Comparison of ENCODE assay signal across 8 cellular contexts in genomic region chr20:49482621-49483017, GRCh38. TPM values are rescaled to one million over a fixed set of nuclear protein-coding genes. Genes with fewer than 3 reads are reported as not detected.
DNase-seq lines count a peak whose midpoint lies in the region; ATAC-seq, FAIRE-seq and TF ChIP-seq lines count a peak whose summit lies in the region.

KCNB1 (minus strand) TSS chr20:49482668; CDS start chr20:49482480, 188 bp downstream.

- FAIRE-seq in kidney (lab: Jason Lieb, UNC): no peak

- intact Hi-C loops in kidney (cut with DNase I): no loop called here

- H3K4me1 ChIP-seq in kidney (ENCODE audit: control insufficient read depth in 1 of 2, insufficient read depth in 1 of 2, low read depth in 1 of 2, low read length in 2 of 2): peaks cover 0 to 3% of the 10 kb centered on the region in 2 donors

- TF ChIP-seq CTCF in VCaP (conservative IDR thresholded peaks at IDR 0.05) (no peak), kidney (IDR thresholded peaks at IDR 0.05; ENCODE audit: borderline replicate concordance, extremely low read depth, insufficient read depth) (no peak)

- peak within 1 kb of the TSS; percentile 80; the same call in 1 of the 2 replicates for H3K27ac ChIP-seq in VCaP
- H3K27ac ChIP-seq in caudate nucleus (ENCODE audit: low read depth, low read length): peak within 1 kb of the TSS; percentile 26
- no peak within 1 kb of the TSS for H3K27ac ChIP-seq in kidney (ENCODE audit: low read depth in 2 of 2, low read length in 2 of 2)

- H3K9me3 ChIP-seq in kidney (ENCODE audit: control insufficient read depth in 1 of 2, low read length in 2 of 2): no peaks in the 10 kb centered on the region

- no peak within 1 kb of the TSS for H3K9ac ChIP-seq in kidney (ENCODE audit: low read length in 2 of 2)

- peak; percentile 21 for DNase-seq in H4 (ENCODE audit: low spot score)
- DNase-seq in caudate nucleus (lab: John Stamatoyannopoulos, UW): peak in 11 of 61 donors; percentile 1 to 29 (median 18)
- peak; percentile 85 for DNase-seq in kidney
- DNase-seq in stimulated activated CD4-positive, alpha-beta T cell treated with anti-CD3 and anti-CD28 coated beads, Interleukin-2, amount 100 ng/mL, for 24 hours: peak; percentile 51 to 52
- DNase-seq in cerebellar nuclear complex (lab: John Stamatoyannopoulos, UW): no peak
- DNase-seq in NCI-H2029 (lab: John Stamatoyannopoulos, UW): no peak

- no peak for ATAC-seq in GM18519 (IDR thresholded peaks at IDR 0.05; ENCODE audit: low FRiP score, unreplicated experiment)

- no peak within 1 kb of the TSS for H3K4me3 ChIP-seq in kidney (ENCODE audit: low read length in 2 of 2)

- H3K36me3 ChIP-seq in kidney (ENCODE audit: control insufficient read depth in 1 of 2, insufficient read depth in 2 of 2, low read length in 2 of 2): no peaks in the 10 kb centered on the region

RNA-seq across cellular contexts. Expression of gene KCNB1, which starts in this region (rescaled TPM):
- 0.02 TPM in 1 of 2 replicates, not detected in the other for total RNA-seq in H4 (2014; rRNA removed; shearing (Covaris generic))
- total RNA-seq in kidney: 1.2 TPM
- polyA plus RNA-seq in kidney (ENCODE audit: insufficient read depth, low read depth, low replicate concordance): 0.26 TPM

Comparison
In these comparisons a context has a peak if more than half of its experiments do, and no peak if none do; other contexts are left out.
1. Peak in DNase-seq in H4; RNA of the gene not detected or under 1 TPM.
2. DNase-seq: peak in kidney (single experiment) and stimulated activated CD4-positive, alpha-beta T cell treated with anti-CD3 and anti-CD28 coated beads, Interleukin-2, amount 100 ng/mL, for 24 hours (2 of 2); none in cerebellar nuclear complex (0 of 2) and NCI-H2029 (single experiment).
3. H3K27ac ChIP-seq: peak in VCaP (single experiment) and caudate nucleus (single experiment); none in kidney (0 of 2).